ENCODE assay signal across 30 cellular contexts in the genomic region with DNA sequence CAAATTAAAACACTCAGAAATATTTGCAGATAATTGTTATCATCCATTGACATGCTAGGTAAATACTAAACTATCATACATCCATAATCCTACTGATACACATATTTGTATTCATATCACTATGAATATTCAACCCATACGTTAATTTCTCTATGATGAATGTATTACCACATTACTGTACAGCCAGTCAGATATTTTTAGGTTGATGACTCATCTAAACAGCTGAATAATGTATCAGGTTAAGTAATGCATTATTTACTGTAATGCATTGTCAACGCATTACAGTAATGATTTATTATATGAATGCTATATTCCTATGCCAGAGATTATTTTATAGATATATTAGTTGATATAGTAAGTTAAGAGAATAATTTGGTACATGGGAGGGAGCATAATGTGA. TPM values are rescaled to one million over a fixed set of nuclear protein-coding genes. Genes with fewer than 3 reads are reported as not detected.
"Had no signal": no experiment of that assay in that cellular context is flagged by ENCODE, and none has a peak within 500 bp of the region (broad histone marks: within the 10 kb centered on the region; RNA-seq: fewer than 3 reads in every experiment).

No MANE protein-coding gene starts in this region.

- H3K4me3 ChIP-seq: pancreas, prostate gland, sigmoid colon, smooth muscle cell, stomach, upper lobe of left lung, vagina had no signal

- H3K4me2 ChIP-seq: smooth muscle cell had no signal

- H3K27ac ChIP-seq: brain microvascular endothelial cell, pancreas, prostate gland, sigmoid colon, stomach, thyroid gland, upper lobe of left lung, vagina, VCaP had no signal

- H3K4me3 Mint-ChIP-seq: activated naive CD4-positive, alpha-beta T cell treated with anti-CD3 and anti-CD28 coated beads, Interleukin-2, amount 10 ng/mL, durations not matched to agents 7 days and 5 days; activated naive CD8-positive, alpha-beta T cell treated with anti-CD3 and anti-CD28 coated beads, Interleukin-2, amount 10 ng/mL, durations not matched to agents 7 days and 5 days; immature natural killer cell; mesothelial cell of epicardium; naive B cell; stimulated activated memory B cell treated with anti-CD40 and anti-IgM and Interleukin-4, amounts not matched to agents 10 μg/mL and 1 μg/mL and 100 μg/mL, for 72 hours; T-helper 1 cell treated with Interleukin-12 subunit alpha and Interleukin-12 subunit beta and Interleukin-4 antibody, amounts not matched to agents 30 μg/mL and 1 μg/mL, for 36 hours had no signal

- H3K4me1 Mint-ChIP-seq: activated naive CD4-positive, alpha-beta T cell treated with anti-CD3 and anti-CD28 coated beads, Interleukin-2, amount 10 ng/mL, durations not matched to agents 7 days and 5 days; activated naive CD8-positive, alpha-beta T cell treated with anti-CD3 and anti-CD28 coated beads, Interleukin-2, amount 10 ng/mL, durations not matched to agents 7 days and 5 days; immature natural killer cell; naive B cell; stimulated activated memory B cell treated with anti-CD40 and anti-IgM and Interleukin-4, amounts not matched to agents 10 μg/mL and 1 μg/mL and 100 μg/mL, for 72 hours had no signal

- ATAC-seq: pancreas; stimulated activated memory B cell treated with anti-CD40 and anti-IgM and Interleukin-4, amounts not matched to agents 10 μg/mL and 1 μg/mL and 100 μg/mL, for 72 hours had no signal

- H3K27ac Mint-ChIP-seq: activated naive CD4-positive, alpha-beta T cell treated with anti-CD3 and anti-CD28 coated beads, Interleukin-2, amount 10 ng/mL, durations not matched to agents 7 days and 5 days; activated naive CD8-positive, alpha-beta T cell treated with anti-CD3 and anti-CD28 coated beads, Interleukin-2, amount 10 ng/mL, durations not matched to agents 7 days and 5 days; immature natural killer cell; mesothelial cell of epicardium; stimulated activated memory B cell treated with anti-CD40 and anti-IgM and Interleukin-4, amounts not matched to agents 10 μg/mL and 1 μg/mL and 100 μg/mL, for 72 hours; T-helper 1 cell treated with Interleukin-12 subunit alpha and Interleukin-12 subunit beta and Interleukin-4 antibody, amounts not matched to agents 30 μg/mL and 1 μg/mL, for 36 hours had no signal

- H3K27me3 Mint-ChIP-seq: activated naive CD4-positive, alpha-beta T cell treated with anti-CD3 and anti-CD28 coated beads, Interleukin-2, amount 10 ng/mL, durations not matched to agents 7 days and 5 days; activated naive CD8-positive, alpha-beta T cell treated with anti-CD3 and anti-CD28 coated beads, Interleukin-2, amount 10 ng/mL, durations not matched to agents 7 days and 5 days; naive B cell; stimulated activated memory B cell treated with anti-CD40 and anti-IgM and Interleukin-4, amounts not matched to agents 10 μg/mL and 1 μg/mL and 100 μg/mL, for 72 hours had no signal

- H3K9me3 ChIP-seq: pancreas, prostate gland, sigmoid colon, stomach, thyroid gland, upper lobe of left lung, vagina had no signal

- H3K9me3 Mint-ChIP-seq: activated naive CD4-positive, alpha-beta T cell treated with anti-CD3 and anti-CD28 coated beads, Interleukin-2, amount 10 ng/mL, durations not matched to agents 7 days and 5 days; activated naive CD8-positive, alpha-beta T cell treated with anti-CD3 and anti-CD28 coated beads, Interleukin-2, amount 10 ng/mL, durations not matched to agents 7 days and 5 days; mesothelial cell of epicardium; stimulated activated memory B cell treated with anti-CD40 and anti-IgM and Interleukin-4, amounts not matched to agents 10 μg/mL and 1 μg/mL and 100 μg/mL, for 72 hours; T-helper 1 cell treated with Interleukin-12 subunit alpha and Interleukin-12 subunit beta and Interleukin-4 antibody, amounts not matched to agents 30 μg/mL and 1 μg/mL, for 36 hours had no signal

- DNase-seq: activated CD4-positive, alpha-beta T cell treated with anti-CD3 and anti-CD28 coated beads for 4 hours; activated CD4-positive, alpha-beta T cell treated with anti-CD3 and anti-CD28 coated beads, Interleukin-2, amount 50 U/mL, for 4 hours; activated CD8-positive, alpha-beta memory T cell treated with anti-CD3 and anti-CD28 coated beads for 24 hours; activated effector memory CD4-positive, alpha-beta T cell treated with Interleukin-2 at 50 U/mL for 16 hours; activated naive CD4-positive, alpha-beta T cell treated with anti-CD3 and anti-CD28 coated beads, Interleukin-2, amount 10 ng/mL, durations not matched to agents 7 days and 5 days; activated naive CD8-positive, alpha-beta T cell treated with anti-CD3 and anti-CD28 coated beads, Interleukin-2, amount 10 ng/mL, durations not matched to agents 7 days and 5 days; amniotic stem cell; brain microvascular endothelial cell; caudate nucleus; cortex of kidney; head of caudate nucleus; hypothalamus; immature natural killer cell; naive B cell; pancreas; sigmoid colon; stimulated activated CD4-positive, alpha-beta T cell treated with anti-CD3 and anti-CD28 coated beads, Interleukin-1b, Interleukin-23, amount 100 ng/mL, for 48 hours; stimulated activated CD4-positive, alpha-beta T cell treated with anti-CD3 and anti-CD28 coated beads, Interleukin-4, amount 100 ng/mL, for 4 hours; stimulated activated CD8-positive, alpha-beta memory T cell treated with anti-CD3 and anti-CD28 coated beads, Interleukin-4, amount 100 ng/mL, for 48 hours; stomach; T-helper 9 cell; thyroid gland; upper lobe of left lung had no signal

- H3K36me3 ChIP-seq: brain microvascular endothelial cell, pancreas, prostate gland, sigmoid colon, stomach, thyroid gland, upper lobe of left lung, vagina had no signal

- H3K36me3 Mint-ChIP-seq: activated naive CD4-positive, alpha-beta T cell treated with anti-CD3 and anti-CD28 coated beads, Interleukin-2, amount 10 ng/mL, durations not matched to agents 7 days and 5 days; activated naive CD8-positive, alpha-beta T cell treated with anti-CD3 and anti-CD28 coated beads, Interleukin-2, amount 10 ng/mL, durations not matched to agents 7 days and 5 days; immature natural killer cell; mesothelial cell of epicardium; naive B cell; stimulated activated memory B cell treated with anti-CD40 and anti-IgM and Interleukin-4, amounts not matched to agents 10 μg/mL and 1 μg/mL and 100 μg/mL, for 72 hours had no signal

- H3K4me1 ChIP-seq: pancreas, prostate gland, sigmoid colon, stomach had no signal

- H3K27me3 ChIP-seq: brain microvascular endothelial cell, pancreas, sigmoid colon, stomach, thyroid gland, upper lobe of left lung, vagina had no signal

RNA-seq across cellular contexts. Expression of gene VEGFC, which starts 37.1 kb away (rescaled TPM):
- total RNA-seq: activated naive CD8-positive, alpha-beta T cell treated with anti-CD3 and anti-CD28 coated beads, Interleukin-2, amount 10 ng/mL, durations not matched to agents 7 days and 5 days had no signal
- polyA plus RNA-seq: immature natural killer cell had no signal
